33 cellular contexts compared by ENCODE assay signal in genomic region chr5:2254404-2254803, GRCh38.
"Had no signal": no experiment of that assay in that cellular context is flagged by ENCODE, and none has a peak within 500 bp of the region (broad histone marks: within the 10 kb centered on the region; RNA-seq: fewer than 3 reads in every experiment).

No MANE protein-coding gene starts in this region.

- H3K9me3 ChIP-seq: left lung, lower lobe of right lung, neutrophil, thyroid gland, upper lobe of left lung, vagina had no signal

- ATAC-seq: activated CD8-positive, alpha-beta T cell treated with anti-CD3 and anti-CD28 coated beads for 36 hours; activated T-cell treated with anti-CD3 and anti-CD28 coated beads, Interleukin-2, amount 50 U/mL, for 4 hours; activated T-helper 17 cell treated with anti-CD3 and anti-CD28 coated beads, Interleukin-2, amount 50 U/mL, for 72 hours; esophagus mucosa; left lung; lower lobe of right lung; natural killer cell; sciatic nerve; stimulated activated memory B cell treated with anti-CD40 and anti-IgM and Interleukin-4, amounts not matched to agents 10 μg/mL and 1 μg/mL and 100 μg/mL, for 72 hours; stimulated activated naive CD8-positive, alpha-beta T cell treated with anti-CD3 and anti-CD28 coated beads, Interleukin-15, amount 100 ng/mL, for 72 hours; T-helper 17 cell had no signal

- DNase-seq: activated CD4-positive, alpha-beta T cell treated with anti-CD3 and anti-CD28 coated beads for 1 hour; activated CD4-positive, alpha-beta T cell treated with anti-CD3 and anti-CD28 coated beads, Interleukin-2, amount 10 ng/mL, durations not matched to agents 7 days and 5 days; activated CD8-positive, alpha-beta T cell treated with anti-CD3 and anti-CD28 coated beads for 36 hours; activated gamma-delta T cell treated with Interleukin-2 at 50 U/mL for 16 hours; activated naive CD4-positive, alpha-beta T cell treated with anti-CD3 and anti-CD28 coated beads, Interleukin-2, amount 50 U/mL, for 16 hours; activated T-cell treated with anti-CD3 and anti-CD28 coated beads, Interleukin-2, amount 50 U/mL, for 4 hours; amniotic stem cell; caudate nucleus; endodermal cell; foreskin fibroblast; hypothalamus; kidney glomerular epithelial cell; lower lobe of right lung; mesendoderm; natural killer cell; small intestine; stimulated activated CD4-positive, alpha-beta T cell treated with anti-CD3 and anti-CD28 coated beads, Interleukin-4, amount 100 ng/mL, for 24 hours; stimulated activated naive CD8-positive, alpha-beta T cell treated with anti-CD3 and anti-CD28 coated beads, Interleukin-15, amount 100 ng/mL, for 72 hours; substantia nigra; T-helper 17 cell; T1000; thyroid gland had no signal

- H3K27me3 ChIP-seq: neutrophil, thyroid gland, upper lobe of left lung, vagina had no signal

- H3K27ac ChIP-seq: left lung, lower lobe of right lung, neutrophil, thyroid gland, upper lobe of left lung, vagina had no signal

- H3K36me3 ChIP-seq: left lung, lower lobe of right lung, neutrophil, thyroid gland, upper lobe of left lung, vagina had no signal

- H3K4me1 ChIP-seq: left lung, lower lobe of right lung, thyroid gland, upper lobe of left lung, vagina had no signal

- FAIRE-seq: astrocyte, small intestine had no signal

- H3K27ac Mint-ChIP-seq: activated CD4-positive, alpha-beta T cell treated with anti-CD3 and anti-CD28 coated beads, Interleukin-2, amount 10 ng/mL, durations not matched to agents 7 days and 5 days; activated CD8-positive, alpha-beta T cell treated with anti-CD3 and anti-CD28 coated beads for 36 hours; activated T-helper 17 cell treated with anti-CD3 and anti-CD28 coated beads, Interleukin-2, amount 50 U/mL, for 72 hours; dendritic cell treated with granulocyte-macrophage colony-stimulating factor and Interleukin-4, amounts not matched to agents 40 ng/mL and 50 ng/mL, for 4 days; endodermal cell; natural killer cell; progenitor cell of endocrine pancreas; stimulated activated memory B cell treated with anti-CD40 and anti-IgM and Interleukin-4, amounts not matched to agents 10 μg/mL and 1 μg/mL and 100 μg/mL, for 72 hours; stimulated activated naive CD8-positive, alpha-beta T cell treated with anti-CD3 and anti-CD28 coated beads, Interleukin-15, amount 100 ng/mL, for 72 hours; T-helper 17 cell had no signal

- H3K9me3 Mint-ChIP-seq: activated CD4-positive, alpha-beta T cell treated with anti-CD3 and anti-CD28 coated beads, Interleukin-2, amount 10 ng/mL, durations not matched to agents 7 days and 5 days; activated CD8-positive, alpha-beta T cell treated with anti-CD3 and anti-CD28 coated beads for 36 hours; activated T-cell treated with anti-CD3 and anti-CD28 coated beads, Interleukin-2, amount 50 U/mL, for 4 hours; activated T-helper 17 cell treated with anti-CD3 and anti-CD28 coated beads, Interleukin-2, amount 50 U/mL, for 72 hours; dendritic cell treated with granulocyte-macrophage colony-stimulating factor and Interleukin-4, amounts not matched to agents 40 ng/mL and 50 ng/mL, for 4 days; endodermal cell; natural killer cell; stimulated activated naive CD8-positive, alpha-beta T cell treated with anti-CD3 and anti-CD28 coated beads, Interleukin-15, amount 100 ng/mL, for 72 hours had no signal

- H3K4me1 Mint-ChIP-seq: activated CD4-positive, alpha-beta T cell treated with anti-CD3 and anti-CD28 coated beads, Interleukin-2, amount 10 ng/mL, durations not matched to agents 7 days and 5 days; activated T-helper 17 cell treated with anti-CD3 and anti-CD28 coated beads, Interleukin-2, amount 50 U/mL, for 72 hours; endodermal cell; natural killer cell; stimulated activated memory B cell treated with anti-CD40 and anti-IgM and Interleukin-4, amounts not matched to agents 10 μg/mL and 1 μg/mL and 100 μg/mL, for 72 hours; stimulated activated naive CD8-positive, alpha-beta T cell treated with anti-CD3 and anti-CD28 coated beads, Interleukin-15, amount 100 ng/mL, for 72 hours; T-helper 17 cell had no signal

- H3K27me3 Mint-ChIP-seq: activated CD4-positive, alpha-beta T cell treated with anti-CD3 and anti-CD28 coated beads, Interleukin-2, amount 10 ng/mL, durations not matched to agents 7 days and 5 days; activated CD8-positive, alpha-beta T cell treated with anti-CD3 and anti-CD28 coated beads for 36 hours; dendritic cell treated with granulocyte-macrophage colony-stimulating factor and Interleukin-4, amounts not matched to agents 40 ng/mL and 50 ng/mL, for 4 days; stimulated activated memory B cell treated with anti-CD40 and anti-IgM and Interleukin-4, amounts not matched to agents 10 μg/mL and 1 μg/mL and 100 μg/mL, for 72 hours; stimulated activated naive CD8-positive, alpha-beta T cell treated with anti-CD3 and anti-CD28 coated beads, Interleukin-15, amount 100 ng/mL, for 72 hours; T-helper 17 cell had no signal

- H3K4me3 ChIP-seq: left lung, lower lobe of right lung, thyroid gland, upper lobe of left lung, vagina had no signal

- H3K4me3 Mint-ChIP-seq: activated CD4-positive, alpha-beta T cell treated with anti-CD3 and anti-CD28 coated beads, Interleukin-2, amount 10 ng/mL, durations not matched to agents 7 days and 5 days; activated CD8-positive, alpha-beta T cell treated with anti-CD3 and anti-CD28 coated beads for 36 hours; activated T-cell treated with anti-CD3 and anti-CD28 coated beads, Interleukin-2, amount 50 U/mL, for 4 hours; activated T-helper 17 cell treated with anti-CD3 and anti-CD28 coated beads, Interleukin-2, amount 50 U/mL, for 72 hours; dendritic cell treated with granulocyte-macrophage colony-stimulating factor and Interleukin-4, amounts not matched to agents 40 ng/mL and 50 ng/mL, for 4 days; endodermal cell; natural killer cell; stimulated activated memory B cell treated with anti-CD40 and anti-IgM and Interleukin-4, amounts not matched to agents 10 μg/mL and 1 μg/mL and 100 μg/mL, for 72 hours; stimulated activated naive CD8-positive, alpha-beta T cell treated with anti-CD3 and anti-CD28 coated beads, Interleukin-15, amount 100 ng/mL, for 72 hours; T-helper 17 cell had no signal

- H3K36me3 Mint-ChIP-seq: natural killer cell; stimulated activated memory B cell treated with anti-CD40 and anti-IgM and Interleukin-4, amounts not matched to agents 10 μg/mL and 1 μg/mL and 100 μg/mL, for 72 hours had no signal
